ENCODE assay signal across 8 cellular contexts in genomic region chr9:42420324-42420723, GRCh38.
DNase-seq lines count a peak whose midpoint lies in the region; ATAC-seq, FAIRE-seq and TF ChIP-seq lines count a peak whose summit lies in the region.
"Not testable (repeated sequence)": the region's sequence is repeated elsewhere in the genome, so short reads cannot be mapped to it uniquely, and the experiment has no call there.

No MANE protein-coding gene starts in this region.

- H3K4me3 ChIP-seq in A549, result not testable (repeated sequence)

- H3K9me3 Mint-ChIP-seq in activated B cell treated with CpG ODN at 0.5 μM for 24 hours, result not testable (repeated sequence)

- not testable (repeated sequence) for ATAC-seq in A549
- ATAC-seq in GM18870 (IDR thresholded peaks at IDR 0.05; ENCODE audit: unreplicated experiment), result peak; percentile 43
- ATAC-seq in GM19395 (IDR thresholded peaks at IDR 0.05; ENCODE audit: unreplicated experiment), result peak; percentile 72
- ATAC-seq in GM21526 (IDR thresholded peaks at IDR 0.05; ENCODE audit: low FRiP score, unreplicated experiment), result peak; percentile 71
- ATAC-seq in HG02610 (IDR thresholded peaks at IDR 0.05; ENCODE audit: unreplicated experiment), result peak; percentile 79
- peak; percentile 55 for ATAC-seq in HG02981 (IDR thresholded peaks at IDR 0.05; ENCODE audit: unreplicated experiment)
- ATAC-seq in HG03457 (IDR thresholded peaks at IDR 0.05; ENCODE audit: unreplicated experiment), result peak; percentile 87
- ATAC-seq in activated B cell treated with CpG ODN at 0.5 μM for 24 hours (ENCODE audit: low read depth), result peak; percentile 68

- WGBS in A549 (ENCODE audit: missing lambda C conversion rate), result 80% methylated on average over 2 of the region's 2 CpGs

- H3K27ac Mint-ChIP-seq in activated B cell treated with CpG ODN at 0.5 μM for 24 hours, result peak overlapping the region; percentile 54

- TF ChIP-seq RAD21 in A549 (conservative IDR thresholded peaks at IDR 0.05 in 1 of 2, IDR thresholded peaks at IDR 0.05 in 1 of 2), result not testable (repeated sequence)

- not testable (repeated sequence) for H3K4me2 ChIP-seq in A549

- peaks cover 27% of the 10 kb centered on the region for H3K4me1 Mint-ChIP-seq in activated B cell treated with CpG ODN at 0.5 μM for 24 hours

- not testable (repeated sequence) for TF ChIP-seq CTCF in A549 (IDR thresholded peaks at IDR 0.05); activated B cell treated with CpG ODN at 0.5 μM for 24 hours (IDR thresholded peaks at IDR 0.05)

- not testable (repeated sequence) for H3K27ac ChIP-seq in A549

- TF ChIP-seq EP300 in A549 (IDR thresholded peaks at IDR 0.05), result not testable (repeated sequence)

- POLR2A ChIA-PET in A549 (lab: Yijun Ruan, JAX); activated B cell treated with CpG ODN at 0.5 μM for 24 hours (lab: Charles Lee): not testable (repeated sequence)

- not testable (repeated sequence) for H3K36me3 Mint-ChIP-seq in activated B cell treated with CpG ODN at 0.5 μM for 24 hours (ENCODE audit: low read depth)

- not testable (repeated sequence) for H3K9me3 ChIP-seq in A549

- not testable (repeated sequence) for TF ChIP-seq POLR2A in A549 (IDR thresholded peaks at IDR 0.05; ENCODE audit: low read length)

- not testable (repeated sequence) for H3K4me3 Mint-ChIP-seq in activated B cell treated with CpG ODN at 0.5 μM for 24 hours

- H3K4me1 ChIP-seq in A549, result not testable (repeated sequence)

- CTCF ChIA-PET in A549 (lab: Yijun Ruan, JAX); activated B cell treated with CpG ODN at 0.5 μM for 24 hours (lab: Charles Lee): not testable (repeated sequence)

- H3K27me3 Mint-ChIP-seq in activated B cell treated with CpG ODN at 0.5 μM for 24 hours, result not testable (repeated sequence)

- intact Hi-C loops in activated B cell treated with CpG ODN at 0.5 μM for 24 hours (cut with micrococcal nuclease), result loop anchor here (2.0 kb wide), 1 partner anchor 22 kb away; no protein-coding TSS in a partner anchor

- DNase-seq in A549 (ENCODE audit: low read depth in 1 of 2, low spot score in 1 of 2); activated B cell treated with CpG ODN at 0.5 μM for 24 hours: not testable (repeated sequence)

- FAIRE-seq in A549 (lab: Jason Lieb, UNC), result peak; percentile 7
